7 cellular contexts compared by ENCODE assay signal in genomic region chr1:86914998-86915736, GRCh38. TPM values are rescaled to one million over a fixed set of nuclear protein-coding genes. Genes with fewer than 3 reads are reported as not detected.
A peak's percentile ranks its signal among the peaks of the same experiment; 100 is the strongest.
DNase-seq lines count a peak whose midpoint lies in the region; ATAC-seq and TF ChIP-seq lines count a peak whose summit lies in the region.

No MANE protein-coding gene starts in this region.

- DNase-seq in GM13976 (ENCODE audit: low spot score) (peak; percentile 36), NCI-H345 (lab: John Stamatoyannopoulos, UW) (peak; percentile 55), lung microvascular endothelial cell (ENCODE audit: low read depth in 2 of 2) (peak; percentile 62 to 69)
- DNase-seq in activated CD4-positive, alpha-beta T cell treated with anti-CD3 and anti-CD28 coated beads, Interleukin-2, amount 50 U/mL, for 1 hour = peak; percentile 41
- peak; percentile 41 for DNase-seq in effector CD4-positive, alpha-beta T cell
- peak; percentile 25 for DNase-seq in stimulated activated CD8-positive, alpha-beta memory T cell treated with anti-CD3 and anti-CD28 coated beads, Interleukin-12 subunit alpha, Interleukin-12 subunit beta, amount 100 ng/mL, for 1 hour (ENCODE audit: low read depth)

- in situ Hi-C loops in GM13976 (cut with MboI; ENCODE audit: low sequenced_read_pairs, unreplicated experiment) = no loop called here

- no peak for TF ChIP-seq CTCF in GM13976 (IDR thresholded peaks at IDR 0.05; ENCODE audit: borderline replicate concordance, control extremely low read depth, extremely low read depth, insufficient read depth, missing control alignments)

- peak; percentile 23 for ATAC-seq in HG03045 (IDR thresholded peaks at IDR 0.05; ENCODE audit: unreplicated experiment)

RNA-seq across cellular contexts. Expression of gene HS2ST1, which starts 0.7 kb away (rescaled TPM):
- 11.9 and 14.4 TPM in 2 replicates for total RNA-seq in lung microvascular endothelial cell

RNA-seq across cellular contexts. Expression of gene SELENOF, which starts 1.2 kb away (rescaled TPM):
- 161 and 167 TPM in 2 replicates for total RNA-seq in lung microvascular endothelial cell

Comparison
In these comparisons a context has a peak if more than half of its experiments do, and no peak if none do; other contexts are left out.
1. Peak in every context shown above with its lines: DNase-seq and ATAC-seq.